22 cellular contexts compared by ENCODE assay signal in the genomic region with DNA sequence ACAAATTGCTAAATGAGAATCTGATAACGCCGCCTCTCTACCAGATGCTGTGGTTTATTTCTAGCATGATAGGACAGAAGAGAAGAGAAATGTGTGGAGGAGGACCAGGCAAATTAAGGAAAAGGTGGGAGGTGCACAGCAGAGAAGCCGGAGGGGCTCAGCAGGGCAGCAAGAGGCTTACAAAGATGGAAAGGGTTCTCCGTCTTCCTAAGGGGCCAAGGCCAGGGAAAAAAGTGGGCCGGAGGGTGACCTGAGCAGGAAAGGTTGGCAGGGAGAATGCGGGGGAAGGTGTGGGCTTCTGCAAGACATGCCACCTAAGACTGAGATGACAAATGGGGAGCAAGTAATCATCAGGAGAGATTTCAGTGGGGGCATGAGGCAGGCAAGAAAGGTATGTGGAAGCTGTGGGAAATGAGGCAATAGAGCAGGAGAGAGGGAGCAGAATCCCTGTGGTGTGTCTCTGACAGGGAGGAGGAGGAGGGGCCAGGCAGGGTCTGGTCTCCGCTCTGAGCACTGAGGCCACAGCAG. TPM values are rescaled to one million over a fixed set of nuclear protein-coding genes. Genes with fewer than 3 reads are reported as not detected.
DNase-seq lines count a peak whose midpoint lies in the region; ATAC-seq, FAIRE-seq and TF ChIP-seq lines count a peak whose summit lies in the region.
"Had no signal": no experiment of that assay in that cellular context is flagged by ENCODE, and none has a peak within 500 bp of the region (broad histone marks: within the 10 kb centered on the region; RNA-seq: fewer than 3 reads in every experiment).

No MANE protein-coding gene starts in this region.

- H4K20me1 ChIP-seq in PC-3 (ENCODE audit: low read length) (no peaks in the 10 kb centered on the region), HepG2 (ENCODE audit: insufficient read depth, low read length) (no peaks in the 10 kb centered on the region)

- TF ChIP-seq POLR2A in vagina (IDR thresholded peaks at IDR 0.05) (no peak), HepG2 (IDR thresholded peaks at IDR 0.05; ENCODE audit: insufficient read depth in 1 of 2, low read depth in 2 of 2, low read length in 2 of 2) (no peak)

- BruUV-seq in PC-3 (replicated peaks; lab: Mats Ljungman, UMichigan) (no TSS peak), HepG2 (replicated peaks; lab: Mats Ljungman, UMichigan) (no TSS peak)

- H3K9ac ChIP-seq in PC-3 (ENCODE audit: low read length), result no peak overlapping the region
- H3K9ac ChIP-seq in mucosa of rectum (ENCODE audit: low read depth in 1 of 2, low read length in 2 of 2), result no peak overlapping the region
- no peak overlapping the region for H3K9ac ChIP-seq in HepG2 (ENCODE audit: insufficient read depth, low read depth, low read length)
- H3K9ac ChIP-seq: GM23248 had no signal

- H3K27ac ChIP-seq in PC-3 (ENCODE audit: low read length) (0 out of 2 replicates have a peak overlapping the region, but pooled peaks have one; percentile 85), mucosa of rectum (ENCODE audit: low read depth in 2 of 2, low read length in 2 of 2) (peak overlapping the region; percentile 10 to 23), temporal lobe (ENCODE audit: low read depth, low read length) (peak overlapping the region; percentile 27), vagina (no peak overlapping the region), HepG2 (ENCODE audit: extremely low read length, insufficient read depth, low read length) (no peak overlapping the region)
- H3K27ac ChIP-seq: GM23248 had no signal

- FAIRE-seq in HepG2 (lab: Jason Lieb, UNC), result no peak
- FAIRE-seq: GM12892, kidney, pancreas had no signal

- H3K9me2 ChIP-seq in PC-3 (replicated peaks; ENCODE audit: low read length), result no peaks in the 10 kb centered on the region

- DNase-seq in PC-3 (no peak), ecto neural progenitor cell (ENCODE audit: low spot score) (peak; percentile 61), vagina (ENCODE audit: extremely low spot score in 2 of 2) (no peak), AG08395 (ENCODE audit: low spot score) (no peak), NOMO-1 treated with dmso at 0.1 percent for 144 hours (lab: John Stamatoyannopoulos, UW; ENCODE audit: unreplicated experiment) (no peak), HepG2 (ENCODE audit: low spot score) (no peak)
- DNase-seq: activated CD4-positive, alpha-beta T cell treated with anti-CD3 and anti-CD28 coated beads, Interleukin-2, amount 50 U/mL, for 48 hours; activated naive CD4-positive, alpha-beta T cell treated with anti-CD3 and anti-CD28 coated beads, Interleukin-2, amount 10 ng/mL, durations not matched to agents 7 days and 5 days; activated T-cell treated with anti-CD3 and anti-CD28 coated beads, Interleukin-2, amount 50 U/mL, for 1 hour; esophagus squamous epithelium; GF-D8; GM23248; KBM-7; kidney; NCI-H1092 treated with DMSO at 0.1 percent for 48 hours; NCI-H2171 had no signal

- H3K4me1 ChIP-seq in PC-3 (ENCODE audit: insufficient read depth, low read length) (peaks cover 34% of the 10 kb centered on the region), mucosa of rectum (ENCODE audit: control insufficient read depth in 2 of 2, insufficient read depth in 2 of 2, low read length in 2 of 2) (peaks cover 21 to 35% of the 10 kb centered on the region in 2 donors), vagina (peaks cover 32% of the 10 kb centered on the region), HepG2 (ENCODE audit: insufficient read depth, low read length) (peaks cover 38% of the 10 kb centered on the region)

- no peaks in the 10 kb centered on the region for H3K36me3 ChIP-seq in PC-3 (ENCODE audit: low read depth, low read length)
- peaks cover 5 to 15% of the 10 kb centered on the region in 2 donors for H3K36me3 ChIP-seq in mucosa of rectum (ENCODE audit: control insufficient read depth in 2 of 2, insufficient read depth in 2 of 2, low read length in 2 of 2)
- no peaks in the 10 kb centered on the region for H3K36me3 ChIP-seq in vagina
- H3K36me3 ChIP-seq in HepG2 (replicated peaks in 1 of 2; ENCODE audit: control insufficient read depth in 1 of 2, insufficient read depth in 2 of 2, low read length in 2 of 2), result no peaks in the 10 kb centered on the region

- no peak for TF ChIP-seq RAD21 in HepG2 (CRISPR knock-in tag; IDR thresholded peaks at IDR 0.05)

- intact Hi-C loops in PC-3 (cut with micrococcal nuclease), result loop anchor here (5.0 kb wide), 2 partner anchors 64 to 164 kb away; partner anchors contain the start of gene LRP6
- intact Hi-C loops in vagina (cut with DNase I), result no loop called here
- intact Hi-C loops in HepG2 (cut with micrococcal nuclease; ENCODE audit: unreplicated experiment), result loop anchor here (5.0 kb wide), 1 partner anchor 164 kb away; no protein-coding TSS in a partner anchor

- H3K27me3 ChIP-seq in PC-3 (ENCODE audit: low read length) (no peaks in the 10 kb centered on the region), mucosa of rectum (ENCODE audit: control insufficient read depth in 2 of 2, insufficient read depth in 2 of 2, low read length in 2 of 2) (no peaks in the 10 kb centered on the region), vagina (no peaks in the 10 kb centered on the region), HepG2 (ENCODE audit: control insufficient read depth in 1 of 2, insufficient read depth in 2 of 2, low read length in 2 of 2) (no peaks in the 10 kb centered on the region)
- H3K27me3 ChIP-seq: esophagus squamous epithelium, pancreas had no signal

- CTCF ChIA-PET in PC-3 (lab: Charles Lee), result interaction anchor here (0.7 kb wide), 1 partner anchor 638 kb away, joined by 3 read pairs; no protein-coding TSS in a partner anchor
- CTCF ChIA-PET in HepG2 (lab: Yijun Ruan, JAX; ENCODE audit: low intra/inter-chr PET ratio, low total read pairs), result no interaction called here

- no peak overlapping the region for H2AFZ ChIP-seq in PC-3 (ENCODE audit: low read length)
- no peak overlapping the region for H2AFZ ChIP-seq in HepG2 (ENCODE audit: low read length)
- H2AFZ ChIP-seq: GM23248 had no signal

- no peak for TF ChIP-seq CTCF in PC-3 (conservative IDR thresholded peaks at IDR 0.05; ENCODE audit: low read depth, low read length)
- TF ChIP-seq CTCF in vagina (IDR thresholded peaks at IDR 0.05), result no peak
- TF ChIP-seq CTCF in HepG2 (CRISPR knock-in tag; IDR thresholded peaks at IDR 0.05), result no peak

- no peak for ATAC-seq in PC-3
- ATAC-seq in HepG2, result no peak

- in situ Hi-C loops in HepG2 (cut with HindIII; ENCODE audit: extremely low pct_ligation_motif_present, low pct_unique_long_range_greater_than_20kb), result no loop called here

- peak overlapping the region; percentile 68; the same call in 1 of the 2 replicates for H3K4me2 ChIP-seq in PC-3 (ENCODE audit: low read length)
- no peak overlapping the region; the same call in 1 of the 2 replicates for H3K4me2 ChIP-seq in HepG2 (ENCODE audit: low read depth, low read length)

- no peaks in the 10 kb centered on the region for H3K9me3 ChIP-seq in PC-3 (ENCODE audit: low read length)
- H3K9me3 ChIP-seq in mucosa of rectum (ENCODE audit: control insufficient read depth in 2 of 2, low read length in 2 of 2), result no peaks in the 10 kb centered on the region
- H3K9me3 ChIP-seq in vagina, result no peaks in the 10 kb centered on the region
- no peaks in the 10 kb centered on the region for H3K9me3 ChIP-seq in HepG2 (ENCODE audit: low read length)
- H3K9me3 ChIP-seq: esophagus squamous epithelium, mucosa of descending colon, pancreas had no signal

- H3K79me2 ChIP-seq in PC-3 (ENCODE audit: low read length), result no peaks in the 10 kb centered on the region
- H3K79me2 ChIP-seq in HepG2 (ENCODE audit: insufficient read depth, low read length), result no peaks in the 10 kb centered on the region

- 76% methylated on average over 7 of the region's 7 CpGs for WGBS in HepG2 (ENCODE audit: low lambda C conversion rate)

- H3F3A ChIP-seq in PC-3 (ENCODE audit: low read length, unreplicated experiment), result no peaks in the 10 kb centered on the region

- TF ChIP-seq EP300 in HepG2 (IDR thresholded peaks at IDR 0.05; ENCODE audit: low read depth in 2 of 2, low read length in 2 of 2) (no peak), HepG2 (CRISPR knock-in tag; IDR thresholded peaks at IDR 0.05; ENCODE audit: borderline replicate concordance) (no peak)

- no peak overlapping the region for H3K4me3 ChIP-seq in PC-3 (ENCODE audit: low read length)
- H3K4me3 ChIP-seq in mucosa of rectum (ENCODE audit: low read length in 2 of 2), result no peak overlapping the region
- no peak overlapping the region for H3K4me3 ChIP-seq in vagina
- no peak overlapping the region for H3K4me3 ChIP-seq in HepG2 (replicated peaks in 1 of 3; ENCODE audit: insufficient read depth in 1 of 3, low read depth in 2 of 3, low read length in 3 of 3)
- H3K4me3 ChIP-seq: esophagus squamous epithelium, GM23248, mucosa of descending colon, pancreas, skin epidermis had no signal

- POLR2A ChIA-PET in PC-3 (lab: Charles Lee; ENCODE audit: unreplicated experiment) (no interaction called here), HepG2 (lab: Yijun Ruan, JAX) (no interaction called here)

RNA-seq across cellular contexts. Expression of gene MANSC1, which starts 18.7 kb away (rescaled TPM):
- total RNA-seq in PC-3 (2014; rRNA removed) (2.8 and 3.1 TPM in 2 replicates), temporal lobe (2.5 TPM), vagina (16.2 TPM), HepG2 (2016; rRNA removed; fragmentation: Illumina TruSeq; extraction: Trizol) (4.2 and 4.4 TPM in 2 replicates)
- total RNA-seq in HepG2 (2016; cell fraction: cytosol; rRNA removed; fragmentation: Illumina TruSeq; extraction: Trizol; ENCODE audit: low read depth), result 0.91 and 1.4 TPM in 2 replicates
- total RNA-seq in HepG2 (2016; cell fraction: insoluble cytoplasmic fraction; rRNA removed; fragmentation: Illumina TruSeq; extraction: Trizol), result 3.6 and 4.5 TPM in 2 replicates
- total RNA-seq in HepG2 (2016; cell fraction: membrane; rRNA removed; fragmentation: Illumina TruSeq; extraction: Trizol), result 4.4 and 4.9 TPM in 2 replicates
- 3.2 TPM in 2 replicates for total RNA-seq in HepG2 (2016; cell fraction: nucleus; rRNA removed; fragmentation: Illumina TruSeq; extraction: Trizol)
- polyA plus RNA-seq in HepG2 (2011; rRNA removed), result 1.9 TPM in 2 replicates
- 1.7 and 1.8 TPM in 2 replicates for polyA plus RNA-seq in HepG2 (2011; cell fraction: cytosol; rRNA removed)
- polyA plus RNA-seq in HepG2 (2011; cell fraction: nucleus; rRNA removed), result 0.40 and 0.69 TPM in 2 replicates
- polyA plus RNA-seq in HepG2 (2012), result 7.8 and 9.6 TPM in 2 replicates
- polyA plus RNA-seq in HepG2 (2016; cell fraction: cytosol; fragmentation: Illumina TruSeq; extraction: Trizol; ENCODE audit: low read depth), result 3.7 and 5.4 TPM in 2 replicates
- polyA plus RNA-seq in HepG2 (2016; cell fraction: insoluble cytoplasmic fraction; fragmentation: Illumina TruSeq; extraction: Trizol; ENCODE audit: low read depth), result 6.7 and 7.4 TPM in 2 replicates
- polyA plus RNA-seq in HepG2 (2016; cell fraction: membrane; fragmentation: Illumina TruSeq; extraction: Trizol; ENCODE audit: low read depth), result 8.2 and 9.1 TPM in 2 replicates
- 9.8 and 10.0 TPM in 2 replicates for polyA plus RNA-seq in HepG2 (2016; cell fraction: nucleus; fragmentation: Illumina TruSeq; extraction: Trizol; ENCODE audit: insufficient read depth, low read depth)
- polyA minus RNA-seq in HepG2 (2011; rRNA and poly(A)+ RNA removed; ENCODE audit: low replicate concordance), result 0.76 and 1.3 TPM in 2 replicates
- 1.5 and 2.0 TPM in 2 replicates for polyA minus RNA-seq in HepG2 (2011; cell fraction: cytosol; rRNA and poly(A)+ RNA removed)
- polyA minus RNA-seq in HepG2 (2011; cell fraction: nucleus; rRNA and poly(A)+ RNA removed), result 0.26 and 0.62 TPM in 2 replicates

RNA-seq across cellular contexts. Expression of gene BORCS5, which starts 25.6 kb away (rescaled TPM):
- total RNA-seq in PC-3 (2014; rRNA removed) (2.3 and 7.7 TPM in 2 replicates), temporal lobe (17.9 TPM), vagina (17.4 TPM), HepG2 (2016; rRNA removed; fragmentation: Illumina TruSeq; extraction: Trizol) (3.9 and 8.2 TPM in 2 replicates)
- 3.0 and 3.6 TPM in 2 replicates for total RNA-seq in HepG2 (2016; cell fraction: cytosol; rRNA removed; fragmentation: Illumina TruSeq; extraction: Trizol; ENCODE audit: low read depth)
- 7.3 and 9.1 TPM in 2 replicates for total RNA-seq in HepG2 (2016; cell fraction: insoluble cytoplasmic fraction; rRNA removed; fragmentation: Illumina TruSeq; extraction: Trizol)
- total RNA-seq in HepG2 (2016; cell fraction: membrane; rRNA removed; fragmentation: Illumina TruSeq; extraction: Trizol), result 3.7 and 4.9 TPM in 2 replicates
- total RNA-seq in HepG2 (2016; cell fraction: nucleus; rRNA removed; fragmentation: Illumina TruSeq; extraction: Trizol), result 4.0 and 6.6 TPM in 2 replicates
- polyA plus RNA-seq in HepG2 (2011; rRNA removed), result 3.3 and 4.7 TPM in 2 replicates
- polyA plus RNA-seq in HepG2 (2011; cell fraction: cytosol; rRNA removed), result 3.9 and 5.2 TPM in 2 replicates
- 6.4 and 8.1 TPM in 2 replicates for polyA plus RNA-seq in HepG2 (2011; cell fraction: nucleus; rRNA removed)
- polyA plus RNA-seq in HepG2 (2012), result 3.6 and 5.8 TPM in 2 replicates
- polyA plus RNA-seq in HepG2 (2016; cell fraction: cytosol; fragmentation: Illumina TruSeq; extraction: Trizol; ENCODE audit: low read depth), result 3.0 and 4.3 TPM in 2 replicates
- 8.0 and 9.3 TPM in 2 replicates for polyA plus RNA-seq in HepG2 (2016; cell fraction: insoluble cytoplasmic fraction; fragmentation: Illumina TruSeq; extraction: Trizol; ENCODE audit: low read depth)
- 5.1 and 6.0 TPM in 2 replicates for polyA plus RNA-seq in HepG2 (2016; cell fraction: membrane; fragmentation: Illumina TruSeq; extraction: Trizol; ENCODE audit: low read depth)
- polyA plus RNA-seq in HepG2 (2016; cell fraction: nucleus; fragmentation: Illumina TruSeq; extraction: Trizol; ENCODE audit: insufficient read depth, low read depth), result 3.9 and 7.7 TPM in 2 replicates
- polyA minus RNA-seq in HepG2 (2011; rRNA and poly(A)+ RNA removed; ENCODE audit: low replicate concordance), result 5.6 and 7.5 TPM in 2 replicates
- polyA minus RNA-seq in HepG2 (2011; cell fraction: cytosol; rRNA and poly(A)+ RNA removed), result 3.8 and 3.9 TPM in 2 replicates
- 12.2 and 13.7 TPM in 2 replicates for polyA minus RNA-seq in HepG2 (2011; cell fraction: nucleus; rRNA and poly(A)+ RNA removed)

Comparison
In these comparisons a context has a peak if more than half of its experiments do, and no peak if none do; other contexts are left out.
1. H3K27ac ChIP-seq: peak in PC-3 (single experiment), mucosa of rectum (2 of 2) and temporal lobe (single experiment); none in vagina (single experiment) and HepG2 (single experiment).